30 cellular contexts compared by ENCODE assay signal in genomic region chr4:95080969-95081368, GRCh38.
"Had no signal": no experiment of that assay in that cellular context is flagged by ENCODE, and none has a peak within 500 bp of the region (broad histone marks: within the 10 kb centered on the region; RNA-seq: fewer than 3 reads in every experiment).

No MANE protein-coding gene starts in this region.

- H3K36me3 Mint-ChIP-seq: activated naive CD8-positive, alpha-beta T cell; WTC11 had no signal

- H3K4me3 ChIP-seq: coronary artery, dorsolateral prefrontal cortex, esophagus muscularis mucosa, gastrocnemius medialis, heart left ventricle had no signal

- H3K27me3 Mint-ChIP-seq: activated CD4-positive, alpha-beta memory T cell treated with anti-CD3 and anti-CD28 coated beads, Interleukin-2, amount 10 ng/mL, durations not matched to agents 7 days and 5 days; activated CD4-positive, alpha-beta T cell treated with anti-CD3 and anti-CD28 coated beads, Interleukin-2, amount 10 ng/mL, durations not matched to agents 7 days and 5 days; activated naive CD8-positive, alpha-beta T cell; activated T-cell treated with anti-CD3 and anti-CD28 coated beads, Interleukin-2, amount 50 U/mL, for 24 hours; dendritic cell treated with granulocyte-macrophage colony-stimulating factor and Interleukin-4, amounts not matched to agents 40 ng/mL and 50 ng/mL, for 4 days had no signal

- H3K9me3 Mint-ChIP-seq: activated CD4-positive, alpha-beta memory T cell treated with anti-CD3 and anti-CD28 coated beads, Interleukin-2, amount 10 ng/mL, durations not matched to agents 7 days and 5 days; activated CD4-positive, alpha-beta T cell treated with anti-CD3 and anti-CD28 coated beads, Interleukin-2, amount 10 ng/mL, durations not matched to agents 7 days and 5 days; activated T-cell treated with anti-CD3 and anti-CD28 coated beads, Interleukin-2, amount 50 U/mL, for 24 hours; activated T-cell treated with anti-CD3 and anti-CD28 coated beads, Interleukin-2, amount 50 U/mL, for 72 hours; central memory CD8-positive, alpha-beta T cell; dendritic cell treated with granulocyte-macrophage colony-stimulating factor and Interleukin-4, amounts not matched to agents 40 ng/mL and 50 ng/mL, for 4 days; WTC11 had no signal

- H3K36me3 ChIP-seq: brain microvascular endothelial cell, esophagus muscularis mucosa, gastrocnemius medialis, heart left ventricle had no signal

- H3K4me3 Mint-ChIP-seq: activated CD4-positive, alpha-beta memory T cell treated with anti-CD3 and anti-CD28 coated beads, Interleukin-2, amount 10 ng/mL, durations not matched to agents 7 days and 5 days; activated CD4-positive, alpha-beta T cell treated with anti-CD3 and anti-CD28 coated beads, Interleukin-2, amount 10 ng/mL, durations not matched to agents 7 days and 5 days; activated naive CD8-positive, alpha-beta T cell; activated T-cell treated with anti-CD3 and anti-CD28 coated beads, Interleukin-2, amount 50 U/mL, for 24 hours; activated T-cell treated with anti-CD3 and anti-CD28 coated beads, Interleukin-2, amount 50 U/mL, for 72 hours; central memory CD8-positive, alpha-beta T cell; dendritic cell treated with granulocyte-macrophage colony-stimulating factor and Interleukin-4, amounts not matched to agents 40 ng/mL and 50 ng/mL, for 4 days; WTC11 had no signal

- H3K9me3 ChIP-seq: esophagus muscularis mucosa, gastrocnemius medialis, heart left ventricle had no signal

- DNase-seq: activated CD4-positive, alpha-beta memory T cell treated with anti-CD3 and anti-CD28 coated beads, Interleukin-2, amount 10 ng/mL, durations not matched to agents 7 days and 5 days; activated CD4-positive, alpha-beta T cell treated with anti-CD3 and anti-CD28 coated beads for 1 hour; activated CD4-positive, alpha-beta T cell treated with anti-CD3 and anti-CD28 coated beads for 4 hours; activated CD4-positive, alpha-beta T cell treated with anti-CD3 and anti-CD28 coated beads, Interleukin-2, amount 10 ng/mL, durations not matched to agents 7 days and 5 days; activated CD4-positive, alpha-beta T cell treated with anti-CD3 and anti-CD28 coated beads, Interleukin-2, amount 50 U/mL, for 4 hours; activated CD8-positive, alpha-beta memory T cell treated with anti-CD3 and anti-CD28 coated beads, Interleukin-2, amount 50 U/mL, for 48 hours; activated gamma-delta T cell treated with Interleukin-2 at 50 U/mL for 16 hours; activated naive CD4-positive, alpha-beta T cell treated with anti-CD3 and anti-CD28 coated beads, Interleukin-2, amount 50 U/mL, for 16 hours; activated naive CD4-positive, alpha-beta T cell treated with Interleukin-2 at 50 U/mL for 16 hours; activated T-cell treated with anti-CD3 and anti-CD28 coated beads for 4 hours; activated T-cell treated with anti-CD3 and anti-CD28 coated beads, Interleukin-2, amount 50 U/mL, for 24 hours; activated T-cell treated with anti-CD3 and anti-CD28 coated beads, Interleukin-2, amount 50 U/mL, for 72 hours; amniotic stem cell; anterior cingulate cortex; brain microvascular endothelial cell; dorsolateral prefrontal cortex; effector memory CD4-positive, alpha-beta T cell; erythroblast; foreskin keratinocyte; gastrocnemius medialis; glutamatergic neuron; heart left ventricle; T-helper 2 cell had no signal

- H3K27me3 ChIP-seq: brain microvascular endothelial cell, dorsolateral prefrontal cortex, esophagus muscularis mucosa, foreskin keratinocyte, gastrocnemius medialis, heart left ventricle had no signal

- H3K4me1 ChIP-seq: esophagus muscularis mucosa, foreskin keratinocyte, heart left ventricle had no signal

- H3K27ac Mint-ChIP-seq: activated CD4-positive, alpha-beta memory T cell treated with anti-CD3 and anti-CD28 coated beads, Interleukin-2, amount 10 ng/mL, durations not matched to agents 7 days and 5 days; activated CD4-positive, alpha-beta T cell treated with anti-CD3 and anti-CD28 coated beads, Interleukin-2, amount 10 ng/mL, durations not matched to agents 7 days and 5 days; activated naive CD8-positive, alpha-beta T cell; activated T-cell treated with anti-CD3 and anti-CD28 coated beads, Interleukin-2, amount 50 U/mL, for 24 hours; activated T-cell treated with anti-CD3 and anti-CD28 coated beads, Interleukin-2, amount 50 U/mL, for 72 hours; dendritic cell treated with granulocyte-macrophage colony-stimulating factor and Interleukin-4, amounts not matched to agents 40 ng/mL and 50 ng/mL, for 4 days; WTC11 had no signal

- ATAC-seq: activated T-cell treated with anti-CD3 and anti-CD28 coated beads, Interleukin-2, amount 50 U/mL, for 72 hours; foreskin keratinocyte; gastrocnemius medialis; heart left ventricle; WTC11 had no signal

- H3K27ac ChIP-seq: brain microvascular endothelial cell, coronary artery, dorsolateral prefrontal cortex, esophagus muscularis mucosa, foreskin keratinocyte, gastrocnemius medialis, heart left ventricle, VCaP had no signal

- H3K4me1 Mint-ChIP-seq: central memory CD8-positive, alpha-beta T cell had no signal
